Comparison of ENCODE assay signal across 35 cellular contexts in the genomic region with DNA sequence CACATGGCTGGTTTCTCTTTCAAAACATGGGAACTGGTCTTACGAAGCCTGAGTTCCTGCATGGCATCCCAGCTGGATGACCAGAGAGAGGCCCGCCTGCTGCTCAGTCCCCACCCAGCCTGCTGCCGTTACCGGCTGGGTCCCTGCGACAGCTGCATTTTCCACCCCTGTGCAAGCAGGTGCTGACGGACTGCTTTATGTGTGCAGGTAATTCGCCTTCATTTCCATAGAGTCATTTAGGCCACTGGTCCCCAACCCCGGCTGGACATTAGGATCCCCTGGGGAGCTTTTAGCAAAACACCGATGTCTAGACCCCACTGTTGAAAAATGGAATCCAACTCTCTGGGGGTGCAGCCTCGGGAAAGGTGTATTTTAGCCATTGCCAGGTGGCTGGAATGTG.
"Had no signal": no experiment of that assay in that cellular context is flagged by ENCODE, and none has a peak within 500 bp of the region (broad histone marks: within the 10 kb centered on the region; RNA-seq: fewer than 3 reads in every experiment).

No MANE protein-coding gene starts in this region.

- H3K9me3 Mint-ChIP-seq: activated B cell treated with CpG ODN at 0.5 μM for 24 hours; activated CD4-positive, alpha-beta memory T cell treated with anti-CD3 and anti-CD28 coated beads for 36 hours; activated CD4-positive, alpha-beta T cell treated with anti-CD3 and anti-CD28 coated beads, Interleukin-2, amount 10 ng/mL, durations not matched to agents 24 days and 14 days; activated CD8-positive, alpha-beta T cell treated with anti-CD3 and anti-CD28 coated beads for 36 hours; activated naive CD4-positive, alpha-beta T cell treated with anti-CD3 and anti-CD28 coated beads for 36 hours; activated naive CD4-positive, alpha-beta T cell treated with anti-CD3 and anti-CD28 coated beads, Interleukin-2, amount 50 U/mL, for 72 hours; activated naive CD8-positive, alpha-beta T cell treated with anti-CD3 and anti-CD28 coated beads for 36 hours; activated T-cell treated with anti-CD3 and anti-CD28 coated beads, Interleukin-2, amount 50 U/mL, for 4 hours; activated T-cell treated with anti-CD3 and anti-CD28 coated beads, Interleukin-2, amount 50 U/mL, for 72 hours; activated T-helper 1 cell treated with anti-CD3 and anti-CD28 coated beads, Interleukin-12 subunit alpha, Interleukin-12 subunit beta, Interleukin-2, Interleukin-4 antibody, amounts not matched to agents 30 ng/mL and 10 ng/mL and 1 ng/mL, durations not matched to agents 14 hours and 24 hours and 36 hours; activated T-helper 17 cell treated with anti-CD3 and anti-CD28 coated beads, Interleukin-2, amount 50 U/mL, for 72 hours; T-helper 1 cell treated with Interleukin-12 subunit alpha and Interleukin-12 subunit beta and Interleukin-4 antibody, amounts not matched to agents 30 μg/mL and 1 μg/mL, for 36 hours; T-helper 2 cell treated with Interferon-gamma antibody and Interleukin-4, amounts not matched to agents 5 μg/mL and 100 μg/mL, for 36 hours had no signal

- H3K27ac Mint-ChIP-seq: activated B cell treated with CpG ODN at 0.5 μM for 24 hours; activated CD4-positive, alpha-beta memory T cell treated with anti-CD3 and anti-CD28 coated beads for 36 hours; activated CD4-positive, alpha-beta T cell treated with anti-CD3 and anti-CD28 coated beads, Interleukin-2, amount 10 ng/mL, durations not matched to agents 24 days and 14 days; activated CD8-positive, alpha-beta T cell treated with anti-CD3 and anti-CD28 coated beads for 36 hours; activated naive CD4-positive, alpha-beta T cell treated with anti-CD3 and anti-CD28 coated beads for 36 hours; activated naive CD4-positive, alpha-beta T cell treated with anti-CD3 and anti-CD28 coated beads, Interleukin-2, amount 50 U/mL, for 72 hours; activated naive CD8-positive, alpha-beta T cell treated with anti-CD3 and anti-CD28 coated beads for 36 hours; activated T-cell treated with anti-CD3 and anti-CD28 coated beads, Interleukin-2, amount 50 U/mL, for 72 hours; activated T-helper 1 cell treated with anti-CD3 and anti-CD28 coated beads, Interleukin-12 subunit alpha, Interleukin-12 subunit beta, Interleukin-2, Interleukin-4 antibody, amounts not matched to agents 30 ng/mL and 10 ng/mL and 1 ng/mL, durations not matched to agents 14 hours and 24 hours and 36 hours; activated T-helper 17 cell treated with anti-CD3 and anti-CD28 coated beads, Interleukin-2, amount 50 U/mL, for 72 hours; T-helper 1 cell treated with Interleukin-12 subunit alpha and Interleukin-12 subunit beta and Interleukin-4 antibody, amounts not matched to agents 30 μg/mL and 1 μg/mL, for 36 hours; T-helper 2 cell treated with Interferon-gamma antibody and Interleukin-4, amounts not matched to agents 5 μg/mL and 100 μg/mL, for 36 hours had no signal

- H3K4me3 Mint-ChIP-seq: activated B cell treated with CpG ODN at 0.5 μM for 24 hours; activated CD4-positive, alpha-beta memory T cell treated with anti-CD3 and anti-CD28 coated beads for 36 hours; activated CD4-positive, alpha-beta T cell treated with anti-CD3 and anti-CD28 coated beads, Interleukin-2, amount 10 ng/mL, durations not matched to agents 24 days and 14 days; activated CD8-positive, alpha-beta T cell treated with anti-CD3 and anti-CD28 coated beads for 36 hours; activated naive CD4-positive, alpha-beta T cell treated with anti-CD3 and anti-CD28 coated beads for 36 hours; activated naive CD8-positive, alpha-beta T cell treated with anti-CD3 and anti-CD28 coated beads for 36 hours; activated T-cell treated with anti-CD3 and anti-CD28 coated beads, Interleukin-2, amount 50 U/mL, for 4 hours; activated T-cell treated with anti-CD3 and anti-CD28 coated beads, Interleukin-2, amount 50 U/mL, for 72 hours; activated T-helper 1 cell treated with anti-CD3 and anti-CD28 coated beads, Interleukin-12 subunit alpha, Interleukin-12 subunit beta, Interleukin-2, Interleukin-4 antibody, amounts not matched to agents 30 ng/mL and 10 ng/mL and 1 ng/mL, durations not matched to agents 14 hours and 24 hours and 36 hours; activated T-helper 17 cell treated with anti-CD3 and anti-CD28 coated beads, Interleukin-2, amount 50 U/mL, for 72 hours; T-helper 1 cell treated with Interleukin-12 subunit alpha and Interleukin-12 subunit beta and Interleukin-4 antibody, amounts not matched to agents 30 μg/mL and 1 μg/mL, for 36 hours; T-helper 2 cell treated with Interferon-gamma antibody and Interleukin-4, amounts not matched to agents 5 μg/mL and 100 μg/mL, for 36 hours had no signal

- DNase-seq: activated B cell treated with CpG ODN at 0.5 μM for 24 hours; activated CD4-positive, alpha-beta memory T cell treated with anti-CD3 and anti-CD28 coated beads for 36 hours; activated CD4-positive, alpha-beta T cell treated with anti-CD3 and anti-CD28 coated beads for 4 hours; activated CD4-positive, alpha-beta T cell treated with anti-CD3 and anti-CD28 coated beads, Interleukin-2, amount 10 ng/mL, durations not matched to agents 24 days and 14 days; activated CD4-positive, alpha-beta T cell treated with anti-CD3 and anti-CD28 coated beads, Interleukin-2, amount 50 U/mL, for 1 hour; activated CD4-positive, alpha-beta T cell treated with anti-CD3 and anti-CD28 coated beads, Interleukin-2, amount 50 U/mL, for 4 hours; activated CD4-positive, CD25-positive, alpha-beta regulatory T cell treated with anti-CD3 and anti-CD28 coated beads, Interleukin-2, amount 50 U/mL, for 72 hours; activated CD8-positive, alpha-beta memory T cell treated with anti-CD3 and anti-CD28 coated beads, Interleukin-2, amount 50 U/mL, for 4 hours; activated CD8-positive, alpha-beta T cell treated with anti-CD3 and anti-CD28 coated beads for 36 hours; activated effector memory CD4-positive, alpha-beta T cell treated with anti-CD3 and anti-CD28 coated beads, Interleukin-2, amount 50 U/mL, for 16 hours; activated gamma-delta T cell treated with Interleukin-2 at 50 U/mL for 16 hours; activated naive CD4-positive, alpha-beta T cell; activated naive CD4-positive, alpha-beta T cell treated with anti-CD3 and anti-CD28 coated beads for 36 hours; activated naive CD4-positive, alpha-beta T cell treated with anti-CD3 and anti-CD28 coated beads, Interleukin-2, amount 50 U/mL, for 16 hours; activated naive CD8-positive, alpha-beta T cell treated with anti-CD3 and anti-CD28 coated beads for 36 hours; activated T-cell treated with anti-CD3 and anti-CD28 coated beads for 4 hours; activated T-cell treated with anti-CD3 and anti-CD28 coated beads, Interleukin-2, amount 50 U/mL, for 1 hour; activated T-cell treated with anti-CD3 and anti-CD28 coated beads, Interleukin-2, amount 50 U/mL, for 4 hours; activated T-cell treated with anti-CD3 and anti-CD28 coated beads, Interleukin-2, amount 50 U/mL, for 72 hours; adrenal gland; amniotic stem cell; aorta; body of pancreas; brain microvascular endothelial cell; central memory CD4-positive, alpha-beta T cell; T-helper 1 cell; T-helper 2 cell; T-helper 9 cell had no signal

- H3K4me3 ChIP-seq: adrenal gland, body of pancreas, breast epithelium had no signal

- H3K27ac ChIP-seq: adrenal gland, body of pancreas, brain microvascular endothelial cell, breast epithelium, VCaP had no signal

- H3K27me3 Mint-ChIP-seq: activated B cell treated with CpG ODN at 0.5 μM for 24 hours; activated CD4-positive, alpha-beta memory T cell treated with anti-CD3 and anti-CD28 coated beads for 36 hours; activated CD4-positive, alpha-beta T cell treated with anti-CD3 and anti-CD28 coated beads, Interleukin-2, amount 10 ng/mL, durations not matched to agents 24 days and 14 days; activated CD8-positive, alpha-beta T cell treated with anti-CD3 and anti-CD28 coated beads for 36 hours; activated naive CD8-positive, alpha-beta T cell treated with anti-CD3 and anti-CD28 coated beads for 36 hours; activated T-helper 17 cell treated with anti-CD3 and anti-CD28 coated beads, Interleukin-2, amount 50 U/mL, for 72 hours had no signal

- ATAC-seq: activated CD8-positive, alpha-beta T cell treated with anti-CD3 and anti-CD28 coated beads for 36 hours; activated naive CD4-positive, alpha-beta T cell treated with anti-CD3 and anti-CD28 coated beads, Interleukin-2, amount 50 U/mL, for 72 hours; activated T-cell treated with anti-CD3 and anti-CD28 coated beads, Interleukin-2, amount 50 U/mL, for 4 hours; activated T-cell treated with anti-CD3 and anti-CD28 coated beads, Interleukin-2, amount 50 U/mL, for 72 hours; activated T-helper 17 cell treated with anti-CD3 and anti-CD28 coated beads, Interleukin-2, amount 50 U/mL, for 72 hours; body of pancreas had no signal

- H3K9me3 ChIP-seq: adrenal gland, body of pancreas, breast epithelium had no signal

- H3K4me1 ChIP-seq: body of pancreas, breast epithelium had no signal

- H3K4me1 Mint-ChIP-seq: activated B cell treated with CpG ODN at 0.5 μM for 24 hours; activated CD4-positive, alpha-beta T cell treated with anti-CD3 and anti-CD28 coated beads, Interleukin-2, amount 10 ng/mL, durations not matched to agents 24 days and 14 days; activated naive CD8-positive, alpha-beta T cell treated with anti-CD3 and anti-CD28 coated beads for 36 hours; activated T-helper 17 cell treated with anti-CD3 and anti-CD28 coated beads, Interleukin-2, amount 50 U/mL, for 72 hours had no signal

- H3K36me3 ChIP-seq: brain microvascular endothelial cell had no signal

- H3K27me3 ChIP-seq: adrenal gland, body of pancreas, brain microvascular endothelial cell, breast epithelium had no signal
